In the genomic region with DNA sequence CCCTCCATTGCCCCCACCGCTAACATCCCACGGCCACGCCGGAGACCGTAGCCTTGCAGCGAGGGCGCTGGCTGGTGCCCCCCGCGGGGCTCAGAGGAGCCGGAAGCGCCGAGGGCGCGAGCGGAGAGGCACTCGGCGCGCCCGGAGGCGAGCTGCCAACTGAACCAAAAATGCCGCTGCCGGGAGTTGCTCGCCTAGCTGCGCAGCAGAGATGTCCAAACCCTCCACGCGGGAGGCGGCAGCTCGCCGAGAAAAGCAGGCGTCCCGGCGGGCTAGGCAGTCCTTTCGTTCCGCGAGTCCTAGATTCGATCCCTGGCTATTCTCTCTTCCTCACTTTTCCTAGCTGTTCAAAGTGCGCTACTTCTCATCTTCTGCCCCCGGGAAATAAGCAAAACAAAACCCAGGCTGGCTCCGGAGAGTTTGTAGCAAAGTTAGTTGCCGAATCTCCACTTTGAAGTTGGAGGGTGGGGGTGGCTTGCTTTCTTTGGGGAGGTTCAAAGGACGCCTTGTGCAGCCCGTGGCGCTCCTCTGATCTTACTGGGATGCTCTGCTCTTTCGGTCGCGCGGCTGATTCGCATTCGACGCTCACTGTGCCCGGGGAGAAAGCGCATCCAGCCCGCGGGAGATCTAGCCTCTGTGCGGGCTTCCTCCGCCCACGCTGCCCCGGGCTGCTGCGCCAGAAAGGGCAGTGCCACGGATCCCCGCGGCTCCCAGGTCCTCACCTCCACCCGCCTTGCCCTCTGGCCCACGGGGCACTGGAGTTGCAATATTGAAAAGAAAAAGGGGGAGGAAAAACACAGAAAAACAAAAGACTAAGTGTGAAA, we compare ENCODE assay signal across 8 cellular contexts. TPM values are rescaled to one million over a fixed set of nuclear protein-coding genes. Genes with fewer than 3 reads are reported as not detected.
A peak's percentile ranks its signal among the peaks of the same experiment; 100 is the strongest.
DNase-seq lines count a peak whose midpoint lies in the region; ATAC-seq, FAIRE-seq and TF ChIP-seq lines count a peak whose summit lies in the region.

No MANE protein-coding gene starts in this region.

- CTCF ChIA-PET in activated CD8-positive, alpha-beta T cell treated with anti-CD3 and anti-CD28 coated beads, Interleukin-2, amount 10 ng/mL, durations not matched to agents 7 days and 5 days (lab: Charles Lee), result no interaction called here

- peaks cover 7% of the 10 kb centered on the region for H3K9me3 Mint-ChIP-seq in activated CD8-positive, alpha-beta T cell treated with anti-CD3 and anti-CD28 coated beads, Interleukin-2, amount 10 ng/mL, durations not matched to agents 7 days and 5 days (ENCODE audit: insufficient read depth)

- ATAC-seq in activated CD8-positive, alpha-beta T cell treated with anti-CD3 and anti-CD28 coated beads, Interleukin-2, amount 10 ng/mL, durations not matched to agents 7 days and 5 days, result peak; percentile 54
- peak; percentile 12 to 40 (median 26) for ATAC-seq in heart right ventricle

- WGBS in heart right ventricle, 2 donors, result 1% methylated on average over 62 to 64 of the region's 64 CpGs
- WGBS in prostate gland, result under 1% methylated on average over 60 of the region's 64 CpGs

- H3K4me1 ChIP-seq in BLaER1, result no peaks in the 10 kb centered on the region
- H3K4me1 ChIP-seq in heart right ventricle, result peaks cover 9 to 45% (median 32%) of the 10 kb centered on the region in 9 donors
- no peaks in the 10 kb centered on the region for H3K4me1 ChIP-seq in prostate gland (replicated peaks)

- H4K20me1 ChIP-seq in BLaER1, result no peaks in the 10 kb centered on the region

- POLR2A ChIA-PET in activated CD8-positive, alpha-beta T cell treated with anti-CD3 and anti-CD28 coated beads, Interleukin-2, amount 10 ng/mL, durations not matched to agents 7 days and 5 days (lab: Charles Lee), result no interaction called here

- peaks cover 16% of the 10 kb centered on the region for H3K4me1 Mint-ChIP-seq in activated CD8-positive, alpha-beta T cell treated with anti-CD3 and anti-CD28 coated beads, Interleukin-2, amount 10 ng/mL, durations not matched to agents 7 days and 5 days (ENCODE audit: low read depth)

- H3K9me3 ChIP-seq in BLaER1, result peaks cover 74% of the 10 kb centered on the region
- no peaks in the 10 kb centered on the region for H3K9me3 ChIP-seq in heart right ventricle
- H3K9me3 ChIP-seq in prostate gland, result no peaks in the 10 kb centered on the region

- TF ChIP-seq CTCF in HL-60 (IDR thresholded peaks at IDR 0.05; ENCODE audit: insufficient read depth, low read length) (no peak), heart right ventricle (IDR thresholded peaks at IDR 0.05) (no peak), prostate gland (IDR thresholded peaks at IDR 0.05) (no peak)

- no peak overlapping the region for H3K9ac ChIP-seq in BLaER1

- H3K27ac ChIP-seq in BLaER1 (no peak overlapping the region), HL-60 (replicated peaks) (no peak overlapping the region), heart right ventricle (no peak overlapping the region), prostate gland (no peak overlapping the region)

- H3K27me3 Mint-ChIP-seq in activated CD8-positive, alpha-beta T cell treated with anti-CD3 and anti-CD28 coated beads, Interleukin-2, amount 10 ng/mL, durations not matched to agents 7 days and 5 days (ENCODE audit: low read depth), result peaks cover 85% of the 10 kb centered on the region

- H3K4me3 ChIP-seq in BLaER1 (peak overlapping the region; percentile 49), HL-60 (replicated peaks; ENCODE audit: insufficient read depth, low read length) (peak overlapping the region; percentile 30), heart right ventricle (peak overlapping the region; percentile 11 to 56 (median 42)), prostate gland (peak overlapping the region; percentile 12 to 13)

- peaks cover 73% of the 10 kb centered on the region for H3K27me3 ChIP-seq in BLaER1
- H3K27me3 ChIP-seq in HL-60 (ENCODE audit: insufficient read depth, poor library complexity, severe bottlenecking), result peaks cover 89% of the 10 kb centered on the region
- H3K27me3 ChIP-seq in heart right ventricle, result peaks cover 75 to 100% (median 100%) of the 10 kb centered on the region in 7 donors
- H3K27me3 ChIP-seq in prostate gland (replicated peaks; ENCODE audit: insufficient read depth), result peaks cover 83% of the 10 kb centered on the region

- H3K27ac Mint-ChIP-seq in activated CD8-positive, alpha-beta T cell treated with anti-CD3 and anti-CD28 coated beads, Interleukin-2, amount 10 ng/mL, durations not matched to agents 7 days and 5 days, result peak overlapping the region; percentile 76

- H3K4me3 Mint-ChIP-seq in activated CD8-positive, alpha-beta T cell treated with anti-CD3 and anti-CD28 coated beads, Interleukin-2, amount 10 ng/mL, durations not matched to agents 7 days and 5 days, result peak overlapping the region; percentile 64

- TF ChIP-seq POLR2A in prostate gland (IDR thresholded peaks at IDR 0.05) (no peak), H54 (IDR thresholded peaks at IDR 0.05; ENCODE audit: low read depth, low read length) (no peak)

- H3K36me3 ChIP-seq in BLaER1 (no peaks in the 10 kb centered on the region), heart right ventricle (no peaks in the 10 kb centered on the region), prostate gland (no peaks in the 10 kb centered on the region)

- peaks cover 20% of the 10 kb centered on the region for H3K36me3 Mint-ChIP-seq in activated CD8-positive, alpha-beta T cell treated with anti-CD3 and anti-CD28 coated beads, Interleukin-2, amount 10 ng/mL, durations not matched to agents 7 days and 5 days (ENCODE audit: low read depth)

- intact Hi-C loops in heart right ventricle (cut with DNase I), result loop anchor here in 1 of 10 donors (5.0 kb wide), 1 partner anchor 851 kb away; no protein-coding TSS in a partner anchor
- intact Hi-C loops in prostate gland (cut with DNase I), result no loop called here

- DNase-seq in HL-60 (ENCODE audit: low read depth in 1 of 2, low spot score in 1 of 2), result no peak
- DNase-seq in activated CD8-positive, alpha-beta T cell treated with anti-CD3 and anti-CD28 coated beads, Interleukin-2, amount 10 ng/mL, durations not matched to agents 7 days and 5 days, result no peak
- DNase-seq in heart right ventricle, result no peak
- no peak for DNase-seq in prostate gland (ENCODE audit: low spot score)
- DNase-seq in KG1 (lab: John Stamatoyannopoulos, UW), result no peak
- DNase-seq in iPS-NIHi7 (ENCODE audit: extremely low spot score), result no peak
- no peak for DNase-seq in H54 (ENCODE audit: insufficient read length, low spot score)

- H3K4me2 ChIP-seq in BLaER1, result peak overlapping the region; percentile 13; the same call in 1 of the 2 replicates

- FAIRE-seq in H54 (lab: Jason Lieb, UNC), result no peak

RNA-seq across cellular contexts. Expression of gene NKX6-1, which starts 0.7 kb away (rescaled TPM):
- total RNA-seq in activated CD8-positive, alpha-beta T cell treated with anti-CD3 and anti-CD28 coated beads, Interleukin-2, amount 10 ng/mL, durations not matched to agents 7 days and 5 days, result not detected
- not detected for total RNA-seq in heart right ventricle
- polyA plus RNA-seq in heart right ventricle, result not detected
- total RNA-seq in prostate gland, result under 1 TPM; 0.14 to 0.40 TPM
